ENCODE assay signal across 1 cellular context in the genomic region with DNA sequence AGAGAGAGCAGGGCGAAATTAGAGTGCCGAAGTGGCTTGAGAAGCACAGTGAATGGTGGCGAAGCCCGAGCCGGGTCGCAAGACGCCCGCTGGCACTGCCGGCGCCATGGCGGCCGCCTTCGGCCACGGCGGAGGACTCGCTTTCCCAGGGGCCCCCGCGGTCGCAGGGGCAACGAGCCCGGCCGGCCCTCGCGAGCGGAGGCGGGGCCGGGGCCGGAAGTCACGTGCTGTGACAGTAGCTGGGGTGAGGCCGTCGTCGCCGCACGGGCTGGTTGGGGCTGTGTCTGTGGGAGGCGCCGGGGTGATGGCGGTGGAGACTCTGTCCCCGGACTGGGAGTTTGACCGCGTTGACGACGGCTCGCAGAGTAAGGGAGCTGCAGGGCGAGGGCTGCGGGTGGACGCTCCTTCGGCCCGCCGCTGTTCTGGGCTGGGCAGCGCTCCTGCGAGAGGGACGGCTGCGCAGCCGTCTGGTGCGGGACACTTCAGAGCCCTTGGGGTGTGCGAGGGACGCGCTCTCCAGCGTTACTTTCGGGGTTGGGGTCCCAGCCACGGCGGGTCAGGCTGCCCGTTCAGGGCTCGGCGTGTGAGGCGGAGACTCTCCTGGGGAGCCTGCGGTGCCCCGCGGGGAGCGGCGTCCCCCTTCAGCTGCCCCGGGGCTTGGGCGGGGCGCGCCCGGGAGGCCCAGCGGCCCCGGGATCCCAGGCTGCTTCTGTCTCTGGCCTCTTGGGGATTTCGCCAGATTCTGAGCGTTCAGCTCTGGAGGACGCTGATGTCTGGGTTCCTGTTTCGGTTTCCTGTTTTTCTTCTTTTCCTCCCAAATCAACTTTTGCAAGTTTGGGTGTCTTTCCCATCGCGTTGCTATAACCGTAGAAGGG.
TF ChIP-seq lines count a peak whose summit lies in the region.

A gene with protein sequence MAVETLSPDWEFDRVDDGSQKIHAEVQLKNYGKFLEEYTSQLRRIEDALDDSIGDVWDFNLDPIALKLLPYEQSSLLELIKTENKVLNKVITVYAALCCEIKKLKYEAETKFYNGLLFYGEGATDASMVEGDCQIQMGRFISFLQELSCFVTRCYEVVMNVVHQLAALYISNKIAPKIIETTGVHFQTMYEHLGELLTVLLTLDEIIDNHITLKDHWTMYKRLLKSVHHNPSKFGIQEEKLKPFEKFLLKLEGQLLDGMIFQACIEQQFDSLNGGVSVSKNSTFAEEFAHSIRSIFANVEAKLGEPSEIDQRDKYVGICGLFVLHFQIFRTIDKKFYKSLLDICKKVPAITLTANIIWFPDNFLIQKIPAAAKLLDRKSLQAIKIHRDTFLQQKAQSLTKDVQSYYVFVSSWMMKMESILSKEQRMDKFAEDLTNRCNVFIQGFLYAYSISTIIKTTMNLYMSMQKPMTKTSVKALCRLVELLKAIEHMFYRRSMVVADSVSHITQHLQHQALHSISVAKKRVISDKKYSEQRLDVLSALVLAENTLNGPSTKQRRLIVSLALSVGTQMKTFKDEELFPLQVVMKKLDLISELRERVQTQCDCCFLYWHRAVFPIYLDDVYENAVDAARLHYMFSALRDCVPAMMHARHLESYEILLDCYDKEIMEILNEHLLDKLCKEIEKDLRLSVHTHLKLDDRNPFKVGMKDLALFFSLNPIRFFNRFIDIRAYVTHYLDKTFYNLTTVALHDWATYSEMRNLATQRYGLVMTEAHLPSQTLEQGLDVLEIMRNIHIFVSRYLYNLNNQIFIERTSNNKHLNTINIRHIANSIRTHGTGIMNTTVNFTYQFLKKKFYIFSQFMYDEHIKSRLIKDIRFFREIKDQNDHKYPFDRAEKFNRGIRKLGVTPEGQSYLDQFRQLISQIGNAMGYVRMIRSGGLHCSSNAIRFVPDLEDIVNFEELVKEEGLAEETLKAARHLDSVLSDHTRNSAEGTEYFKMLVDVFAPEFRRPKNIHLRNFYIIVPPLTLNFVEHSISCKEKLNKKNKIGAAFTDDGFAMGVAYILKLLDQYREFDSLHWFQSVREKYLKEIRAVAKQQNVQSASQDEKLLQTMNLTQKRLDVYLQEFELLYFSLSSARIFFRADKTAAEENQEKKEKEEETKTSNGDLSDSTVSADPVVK (plus strand): TSS at position 235 of the 875 bp plus-strand sequence. CDS start 70 bp downstream, at position 305.

TF ChIP-seq in HEK293, 187 proteins besides CTCF, POLR2A, EP300 and RAD21 (continued from another document and continues in another):
- TF ChIP-seq ZNF449 (tag by site-specific recombination; IDR thresholded peaks at IDR 0.05) (no peak; the same call in none of the 2 replicates), HOXD13 (CRISPR knock-in tag; IDR thresholded peaks at IDR 0.05; ENCODE audit: borderline replicate concordance) (no peak), ZBTB48 (tag by site-specific recombination; IDR thresholded peaks at IDR 0.05) (peak; percentile 97), ZNF146 (tag by site-specific recombination; IDR thresholded peaks at IDR 0.05) (no peak), ZNF48 (tag by site-specific recombination; IDR thresholded peaks at IDR 0.05) (no peak), KLF16 (tag by site-specific recombination; IDR thresholded peaks at IDR 0.05) (peak; percentile 86), ZNF324 (tag by site-specific recombination; IDR thresholded peaks at IDR 0.05) (peak; percentile 64), ZFP37 (tag by site-specific recombination; IDR thresholded peaks at IDR 0.05) (peak; percentile 81), HOXC10 (CRISPR knock-in tag; IDR thresholded peaks at IDR 0.05) (0 out of 2 replicates have a peak, but pooled peaks have one; percentile 66), ZBTB21 (tag by site-specific recombination; IDR thresholded peaks at IDR 0.05) (no peak), ELK4 (IDR thresholded peaks at IDR 0.05; ENCODE audit: borderline replicate concordance, low read depth, low read length) (no peak), ZNF362 (tag by site-specific recombination; IDR thresholded peaks at IDR 0.05) (peak; percentile 61), MZF1 (tag by site-specific recombination; IDR thresholded peaks at IDR 0.05; ENCODE audit: borderline replicate concordance) (peak; percentile 79; the same call in 1 of the 2 replicates), KLF8 (tag by site-specific recombination; IDR thresholded peaks at IDR 0.05) (peak; percentile 90; the same call in 1 of the 2 replicates), ZXDB (tag by site-specific recombination; IDR thresholded peaks at IDR 0.05) (peak; percentile 98), GLI4 (tag by site-specific recombination; IDR thresholded peaks at IDR 0.05) (peak; percentile 74; the same call in 1 of the 2 replicates), ZNF623 (tag by site-specific recombination; IDR thresholded peaks at IDR 0.05) (no peak), BCL11A (tag by site-specific recombination; IDR thresholded peaks at IDR 0.05; ENCODE audit: low read depth) (no peak), ZNF560 (tag by site-specific recombination; IDR thresholded peaks at IDR 0.05; ENCODE audit: borderline replicate concordance) (no peak), ZNF239 (tag by site-specific recombination; IDR thresholded peaks at IDR 0.05) (0 out of 2 replicates have a peak, but pooled peaks have one; percentile 76), ZEB2 (tag by site-specific recombination; IDR thresholded peaks at IDR 0.05) (peak; percentile 79; the same call in 1 of the 2 replicates), ZNF629 (tag by site-specific recombination; IDR thresholded peaks at IDR 0.05) (peak; percentile 76; the same call in 1 of the 2 replicates), ZNF585B (tag by site-specific recombination; IDR thresholded peaks at IDR 0.05) (no peak), ZNF292 (tag by site-specific recombination; IDR thresholded peaks at IDR 0.05; ENCODE audit: borderline replicate concordance, low read depth) (no peak), FEZF1 (tag by site-specific recombination; IDR thresholded peaks at IDR 0.05) (no peak), ZNF776 (tag by site-specific recombination; IDR thresholded peaks at IDR 0.05; ENCODE audit: borderline replicate concordance) (no peak)
- TF ChIP-seq, protein P1, sequence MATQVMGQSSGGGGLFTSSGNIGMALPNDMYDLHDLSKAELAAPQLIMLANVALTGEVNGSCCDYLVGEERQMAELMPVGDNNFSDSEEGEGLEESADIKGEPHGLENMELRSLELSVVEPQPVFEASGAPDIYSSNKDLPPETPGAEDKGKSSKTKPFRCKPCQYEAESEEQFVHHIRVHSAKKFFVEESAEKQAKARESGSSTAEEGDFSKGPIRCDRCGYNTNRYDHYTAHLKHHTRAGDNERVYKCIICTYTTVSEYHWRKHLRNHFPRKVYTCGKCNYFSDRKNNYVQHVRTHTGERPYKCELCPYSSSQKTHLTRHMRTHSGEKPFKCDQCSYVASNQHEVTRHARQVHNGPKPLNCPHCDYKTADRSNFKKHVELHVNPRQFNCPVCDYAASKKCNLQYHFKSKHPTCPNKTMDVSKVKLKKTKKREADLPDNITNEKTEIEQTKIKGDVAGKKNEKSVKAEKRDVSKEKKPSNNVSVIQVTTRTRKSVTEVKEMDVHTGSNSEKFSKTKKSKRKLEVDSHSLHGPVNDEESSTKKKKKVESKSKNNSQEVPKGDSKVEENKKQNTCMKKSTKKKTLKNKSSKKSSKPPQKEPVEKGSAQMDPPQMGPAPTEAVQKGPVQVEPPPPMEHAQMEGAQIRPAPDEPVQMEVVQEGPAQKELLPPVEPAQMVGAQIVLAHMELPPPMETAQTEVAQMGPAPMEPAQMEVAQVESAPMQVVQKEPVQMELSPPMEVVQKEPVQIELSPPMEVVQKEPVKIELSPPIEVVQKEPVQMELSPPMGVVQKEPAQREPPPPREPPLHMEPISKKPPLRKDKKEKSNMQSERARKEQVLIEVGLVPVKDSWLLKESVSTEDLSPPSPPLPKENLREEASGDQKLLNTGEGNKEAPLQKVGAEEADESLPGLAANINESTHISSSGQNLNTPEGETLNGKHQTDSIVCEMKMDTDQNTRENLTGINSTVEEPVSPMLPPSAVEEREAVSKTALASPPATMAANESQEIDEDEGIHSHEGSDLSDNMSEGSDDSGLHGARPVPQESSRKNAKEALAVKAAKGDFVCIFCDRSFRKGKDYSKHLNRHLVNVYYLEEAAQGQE (tag by site-specific recombination; IDR thresholded peaks at IDR 0.05), result peak; percentile 72; the same call in 1 of the 2 replicates
- TF ChIP-seq, protein P2, sequence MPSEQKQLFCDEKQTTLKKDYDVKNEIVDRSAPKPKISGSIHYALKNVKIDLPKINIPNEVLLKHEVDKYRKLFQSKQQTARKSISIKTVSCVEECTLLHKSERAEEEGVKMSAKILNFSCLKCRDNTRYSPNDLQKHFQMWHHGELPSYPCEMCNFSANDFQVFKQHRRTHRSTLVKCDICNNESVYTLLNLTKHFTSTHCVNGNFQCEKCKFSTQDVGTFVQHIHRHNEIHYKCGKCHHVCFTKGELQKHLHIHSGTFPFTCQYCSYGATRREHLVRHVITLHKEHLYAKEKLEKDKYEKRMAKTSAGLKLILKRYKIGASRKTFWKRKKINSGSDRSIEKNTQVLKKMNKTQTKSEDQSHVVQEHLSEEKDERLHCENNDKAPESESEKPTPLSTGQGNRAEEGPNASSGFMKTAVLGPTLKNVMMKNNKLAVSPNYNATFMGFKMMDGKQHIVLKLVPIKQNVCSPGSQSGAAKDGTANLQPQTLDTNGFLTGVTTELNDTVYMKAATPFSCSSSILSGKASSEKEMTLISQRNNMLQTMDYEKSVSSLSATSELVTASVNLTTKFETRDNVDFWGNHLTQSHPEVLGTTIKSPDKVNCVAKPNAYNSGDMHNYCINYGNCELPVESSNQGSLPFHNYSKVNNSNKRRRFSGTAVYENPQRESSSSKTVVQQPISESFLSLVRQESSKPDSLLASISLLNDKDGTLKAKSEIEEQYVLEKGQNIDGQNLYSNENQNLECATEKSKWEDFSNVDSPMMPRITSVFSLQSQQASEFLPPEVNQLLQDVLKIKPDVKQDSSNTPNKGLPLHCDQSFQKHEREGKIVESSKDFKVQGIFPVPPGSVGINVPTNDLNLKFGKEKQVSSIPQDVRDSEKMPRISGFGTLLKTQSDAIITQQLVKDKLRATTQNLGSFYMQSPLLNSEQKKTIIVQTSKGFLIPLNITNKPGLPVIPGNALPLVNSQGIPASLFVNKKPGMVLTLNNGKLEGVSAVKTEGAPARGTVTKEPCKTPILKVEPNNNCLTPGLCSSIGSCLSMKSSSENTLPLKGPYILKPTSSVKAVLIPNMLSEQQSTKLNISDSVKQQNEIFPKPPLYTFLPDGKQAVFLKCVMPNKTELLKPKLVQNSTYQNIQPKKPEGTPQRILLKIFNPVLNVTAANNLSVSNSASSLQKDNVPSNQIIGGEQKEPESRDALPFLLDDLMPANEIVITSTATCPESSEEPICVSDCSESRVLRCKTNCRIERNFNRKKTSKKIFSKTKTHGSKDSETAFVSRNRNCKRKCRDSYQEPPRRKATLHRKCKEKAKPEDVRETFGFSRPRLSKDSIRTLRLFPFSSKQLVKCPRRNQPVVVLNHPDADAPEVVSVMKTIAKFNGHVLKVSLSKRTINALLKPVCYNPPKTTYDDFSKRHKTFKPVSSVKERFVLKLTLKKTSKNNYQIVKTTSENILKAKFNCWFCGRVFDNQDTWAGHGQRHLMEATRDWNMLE (tag by site-specific recombination; conservative IDR thresholded peaks at IDR 0.05; ENCODE audit: low read depth), result 0 out of 2 replicates have a peak, but pooled peaks have one; percentile 19
- TF ChIP-seq, protein P3, sequence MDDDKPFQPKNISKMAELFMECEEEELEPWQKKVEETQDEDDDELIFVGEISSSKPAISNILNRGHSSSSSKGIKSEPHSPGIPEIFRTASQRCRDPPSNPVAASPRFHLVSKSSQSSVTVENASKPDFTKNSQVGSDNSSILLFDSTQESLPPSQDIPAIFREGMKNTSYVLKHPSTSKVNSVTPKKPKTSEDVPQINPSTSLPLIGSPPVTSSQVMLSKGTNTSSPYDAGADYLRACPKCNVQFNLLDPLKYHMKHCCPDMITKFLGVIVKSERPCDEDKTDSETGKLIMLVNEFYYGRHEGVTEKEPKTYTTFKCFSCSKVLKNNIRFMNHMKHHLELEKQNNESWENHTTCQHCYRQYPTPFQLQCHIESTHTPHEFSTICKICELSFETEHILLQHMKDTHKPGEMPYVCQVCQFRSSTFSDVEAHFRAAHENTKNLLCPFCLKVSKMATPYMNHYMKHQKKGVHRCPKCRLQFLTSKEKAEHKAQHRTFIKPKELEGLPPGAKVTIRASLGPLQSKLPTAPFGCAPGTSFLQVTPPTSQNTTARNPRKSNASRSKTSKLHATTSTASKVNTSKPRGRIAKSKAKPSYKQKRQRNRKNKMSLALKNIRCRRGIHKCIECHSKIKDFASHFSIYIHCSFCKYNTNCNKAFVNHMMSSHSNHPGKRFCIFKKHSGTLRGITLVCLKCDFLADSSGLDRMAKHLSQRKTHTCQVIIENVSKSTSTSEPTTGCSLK (tag by site-specific recombination; IDR thresholded peaks at IDR 0.05), result no peak
- TF ChIP-seq, protein P4, sequence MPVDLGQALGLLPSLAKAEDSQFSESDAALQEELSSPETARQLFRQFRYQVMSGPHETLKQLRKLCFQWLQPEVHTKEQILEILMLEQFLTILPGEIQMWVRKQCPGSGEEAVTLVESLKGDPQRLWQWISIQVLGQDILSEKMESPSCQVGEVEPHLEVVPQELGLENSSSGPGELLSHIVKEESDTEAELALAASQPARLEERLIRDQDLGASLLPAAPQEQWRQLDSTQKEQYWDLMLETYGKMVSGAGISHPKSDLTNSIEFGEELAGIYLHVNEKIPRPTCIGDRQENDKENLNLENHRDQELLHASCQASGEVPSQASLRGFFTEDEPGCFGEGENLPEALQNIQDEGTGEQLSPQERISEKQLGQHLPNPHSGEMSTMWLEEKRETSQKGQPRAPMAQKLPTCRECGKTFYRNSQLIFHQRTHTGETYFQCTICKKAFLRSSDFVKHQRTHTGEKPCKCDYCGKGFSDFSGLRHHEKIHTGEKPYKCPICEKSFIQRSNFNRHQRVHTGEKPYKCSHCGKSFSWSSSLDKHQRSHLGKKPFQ (tag by site-specific recombination; IDR thresholded peaks at IDR 0.05), result no peak
